Comparison of ENCODE assay signal across 10 cellular contexts in genomic region chr20:39853664-39854063, GRCh38.
DNase-seq lines count a peak whose midpoint lies in the region; ATAC-seq, FAIRE-seq and TF ChIP-seq lines count a peak whose summit lies in the region.
"Had no signal": no experiment of that assay in that cellular context is flagged by ENCODE, and none has a peak within 500 bp of the region (broad histone marks: within the 10 kb centered on the region; RNA-seq: fewer than 3 reads in every experiment).

No MANE protein-coding gene starts in this region.

- no peak overlapping the region for H3K4me3 Mint-ChIP-seq in nephron
- H3K4me3 Mint-ChIP-seq: H9 had no signal

- no peak overlapping the region for H3K27ac ChIP-seq in GM12878 (ENCODE audit: control insufficient read depth, insufficient read depth)
- no peak overlapping the region for H3K27ac ChIP-seq in left ventricle myocardium inferior (replicated peaks)

- DNase-seq in GM12878 (ENCODE audit: low read depth, low spot score) (peak; percentile 24), T-helper 2 cell (no peak), NCI-H2171 treated with DMSO at 0.1 percent for 48 hours (lab: John Stamatoyannopoulos, UW) (no peak), left ventricle myocardium inferior (no peak), GF-D8 (lab: John Stamatoyannopoulos, UW) (no peak)
- DNase-seq: cerebellar nuclear complex, H9 had no signal

- peaks cover 61% of the 10 kb centered on the region for H3K4me1 Mint-ChIP-seq in nephron

- FAIRE-seq in GM12878 (lab: Jason Lieb, UNC): no peak

- SMC1A ChIA-PET in GM12878 (lab: Charles Lee; ENCODE audit: uncharacterized antibody, unreplicated experiment): interaction anchor here (0.7 to 6.4 kb wide), 4 partner anchors 19 to 101 kb away, joined by 3 to 67 read pairs (median 6); no protein-coding TSS in a partner anchor

- H3K27me3 ChIP-seq in GM12878 (replicated peaks in 1 of 2; ENCODE audit: control insufficient read depth in 2 of 2, insufficient read depth in 2 of 2, low read length in 1 of 2) (no peaks in the 10 kb centered on the region), left ventricle myocardium inferior (ENCODE audit: low read depth) (no peaks in the 10 kb centered on the region)

- no TSS peak for BruUV-seq in GM12878 (replicated peaks; lab: Mats Ljungman, UMichigan)

- H3K79me2 ChIP-seq in GM12878 (ENCODE audit: control insufficient read depth, insufficient read depth, low read length): no peaks in the 10 kb centered on the region

- CTCF ChIA-PET in GM12878 (lab: Yijun Ruan, JAX): interaction anchor here (1.3 to 5.7 kb wide), 2 partner anchors 20 to 32 kb away, joined by 3 to 21 read pairs; no protein-coding TSS in a partner anchor

- 58% methylated on average over 1 of the region's 1 CpG for WGBS in GM12878 (ENCODE audit: insufficient coverage, insufficient replicate concordance, low lambda C conversion rate, missing lambda C conversion rate)

- H3K4me2 ChIP-seq in GM12878 (ENCODE audit: control insufficient read depth, insufficient read depth): no peak overlapping the region

- H4K20me1 ChIP-seq in GM12878 (ENCODE audit: control insufficient read depth, insufficient read depth): no peaks in the 10 kb centered on the region

- H3K9me3 ChIP-seq in GM12878 (replicated peaks; ENCODE audit: control insufficient read depth, insufficient read depth, low read length) (no peaks in the 10 kb centered on the region), left ventricle myocardium inferior (replicated peaks) (no peaks in the 10 kb centered on the region)

- intact Hi-C loops in GM12878 (cut with micrococcal nuclease; ENCODE audit: unreplicated experiment): no loop called here
- intact Hi-C loops in left ventricle myocardium inferior (cut with micrococcal nuclease): no loop called here

- POLR2A ChIA-PET in GM12878 (lab: Charles Lee): interaction anchor here (0.6 kb wide), 1 partner anchor 21 kb away, joined by 6 read pairs; no protein-coding TSS in a partner anchor

- TF ChIP-seq CTCF in GM12878 (IDR thresholded peaks at IDR 0.05 in 2 of 3, conservative IDR thresholded peaks at IDR 0.05 in 1 of 3; ENCODE audit: control insufficient read depth in 2 of 3, extremely low read depth in 1 of 3, insufficient read depth in 1 of 3, low read depth in 3 of 3, low read length in 3 of 3): no peak
- TF ChIP-seq CTCF in nephron (IDR thresholded peaks at IDR 0.05; ENCODE audit: unreplicated experiment in 3 of 3): no peak
- no peak for TF ChIP-seq CTCF in left ventricle myocardium inferior (IDR thresholded peaks at IDR 0.05; ENCODE audit: borderline replicate concordance)

- H3K36me3 Mint-ChIP-seq in nephron (ENCODE audit: low read depth): no peaks in the 10 kb centered on the region

- H3K9me3 Mint-ChIP-seq in nephron: no peaks in the 10 kb centered on the region
- H3K9me3 Mint-ChIP-seq: H9 had no signal

- in situ Hi-C loops in GM12878 (cut with MboI): no loop called here

- H3K36me3 ChIP-seq in GM12878 (ENCODE audit: control insufficient read depth in 2 of 2, insufficient read depth in 2 of 2, low read length in 1 of 2) (no peaks in the 10 kb centered on the region), left ventricle myocardium inferior (no peaks in the 10 kb centered on the region)

- TF ChIP-seq RAD21 in GM12878 (IDR thresholded peaks at IDR 0.05; ENCODE audit: insufficient read depth, low read depth, low read length): no peak

- TF ChIP-seq POLR2A in GM12878 (IDR thresholded peaks at IDR 0.05; ENCODE audit: low read depth, low read length): no peak

- H3K27ac Mint-ChIP-seq in nephron: peak overlapping the region; percentile 70 to 87 (median 73)

- TF ChIP-seq EP300 in GM12878 (IDR thresholded peaks at IDR 0.05; ENCODE audit: borderline replicate concordance in 1 of 2, control insufficient read depth in 1 of 2, low read depth in 2 of 2, low read length in 2 of 2): no peak

- no peak overlapping the region for H2AFZ ChIP-seq in GM12878 (ENCODE audit: control insufficient read depth, low read depth, low read length)

- peak; percentile 85 for ATAC-seq in GM18517 (IDR thresholded peaks at IDR 0.05; ENCODE audit: unreplicated experiment)
- ATAC-seq in HG02943 (IDR thresholded peaks at IDR 0.05; ENCODE audit: low read depth, unreplicated experiment): peak; percentile 65
- ATAC-seq in GM12878: peak; percentile 86

- H3K4me1 ChIP-seq in GM12878 (ENCODE audit: control insufficient read depth, insufficient read depth, low read length) (no peaks in the 10 kb centered on the region; the same call in 1 of the 2 replicates), left ventricle myocardium inferior (peaks cover 22% of the 10 kb centered on the region)

- H3K4me3 ChIP-seq in GM12878 (no peak overlapping the region), left ventricle myocardium inferior (no peak overlapping the region)

- H3K9ac ChIP-seq in GM12878 (ENCODE audit: control insufficient read depth, insufficient read depth, low read length): no peak overlapping the region

- RAD21 ChIA-PET in GM12878 (lab: Charles Lee; ENCODE audit: unreplicated experiment): interaction anchor here (2.6 to 5.2 kb wide), 2 partner anchors 20 to 23 kb away, joined by 11 to 38 read pairs; no protein-coding TSS in a partner anchor

- H3K27me3 Mint-ChIP-seq in nephron (ENCODE audit: low read depth): peaks cover 10% of the 10 kb centered on the region

TF ChIP-seq in GM12878, 131 proteins besides CTCF, POLR2A, EP300 and RAD21:
- peak; percentile 79 for TF ChIP-seq NR2C1 (IDR thresholded peaks at IDR 0.05)
- TF ChIP-seq PBX3 (IDR thresholded peaks at IDR 0.05; ENCODE audit: insufficient replicate concordance, low read depth, low read length): no peak
- TF ChIP-seq TCF12 (IDR thresholded peaks at IDR 0.05; ENCODE audit: low read depth, low read length): 0 out of 2 replicates have a peak, but pooled peaks have one; percentile 22
- TF ChIP-seq DPF2 (IDR thresholded peaks at IDR 0.05): 0 out of 2 replicates have a peak, but pooled peaks have one; percentile 32
- no peak for TF ChIP-seq NFIC (IDR thresholded peaks at IDR 0.05; ENCODE audit: low read depth, low read length)
- peak; percentile 33; the same call in 1 of the 2 replicates for TF ChIP-seq BMI1 (IDR thresholded peaks at IDR 0.05; ENCODE audit: borderline replicate concordance)
- TF ChIP-seq NR2F1 (conservative IDR thresholded peaks at IDR 0.05): peak; percentile 97
